ENCODE assay signal across 17 cellular contexts in genomic region chr11:40514124-40514523, GRCh38.
DNase-seq lines count a peak whose midpoint lies in the region; ATAC-seq, FAIRE-seq and TF ChIP-seq lines count a peak whose summit lies in the region.
"Had no signal": no experiment of that assay in that cellular context is flagged by ENCODE, and none has a peak within 500 bp of the region (broad histone marks: within the 10 kb centered on the region; RNA-seq: fewer than 3 reads in every experiment).

No MANE protein-coding gene starts in this region.

- H4K20me1 ChIP-seq in astrocyte (ENCODE audit: insufficient read depth, low read length) = no peaks in the 10 kb centered on the region

- CTCF ChIA-PET in A673 (lab: Charles Lee) = interaction anchor here (0.5 kb wide), 1 partner anchor 15 kb away, joined by 3 read pairs; no protein-coding TSS in a partner anchor

- no peaks in the 10 kb centered on the region for H3K36me3 Mint-ChIP-seq in astrocyte (ENCODE audit: low read depth, unreplicated experiment)
- H3K36me3 Mint-ChIP-seq: T-cell had no signal

- H3K4me1 Mint-ChIP-seq in astrocyte (ENCODE audit: low read depth, unreplicated experiment) = no peaks in the 10 kb centered on the region
- H3K4me1 Mint-ChIP-seq: T-cell had no signal

- H3K4me2 ChIP-seq in astrocyte (ENCODE audit: low read length) = no peak overlapping the region

- FAIRE-seq in astrocyte (lab: Jason Lieb, UNC) (no peak), kidney (lab: Jason Lieb, UNC) (no peak)

- H3K9me3 ChIP-seq in A673 (ENCODE audit: low read depth, low read length, poor library complexity, severe bottlenecking) (no peaks in the 10 kb centered on the region), astrocyte (ENCODE audit: insufficient read depth, low read depth, low read length) (no peaks in the 10 kb centered on the region), kidney (ENCODE audit: control insufficient read depth in 1 of 2, low read length in 2 of 2) (no peaks in the 10 kb centered on the region)
- H3K9me3 ChIP-seq: stomach had no signal

- no peak overlapping the region for H3K9ac ChIP-seq in astrocyte (ENCODE audit: low read length)
- H3K9ac ChIP-seq in kidney (ENCODE audit: low read length in 2 of 2) = no peak overlapping the region

- peak; percentile 33; the same call in 1 of the 2 replicates for TF ChIP-seq CTCF in A673 (conservative IDR thresholded peaks at IDR 0.05; ENCODE audit: low read depth, low read length)
- peak; percentile 31; the same call in 1 of the 2 replicates for TF ChIP-seq CTCF in LNCaP clone FGC (IDR thresholded peaks at IDR 0.05; ENCODE audit: control insufficient read depth, extremely low read depth, insufficient read depth)
- TF ChIP-seq CTCF in astrocyte (IDR thresholded peaks at IDR 0.05; ENCODE audit: insufficient read depth, low read depth, low read length) = no peak
- peak; percentile 11 for TF ChIP-seq CTCF in kidney (IDR thresholded peaks at IDR 0.05; ENCODE audit: borderline replicate concordance, extremely low read depth, insufficient read depth)

- peaks cover 4% of the 10 kb centered on the region for H3K9me3 Mint-ChIP-seq in astrocyte (ENCODE audit: unreplicated experiment)

- H3K4me1 ChIP-seq in A673 (ENCODE audit: insufficient read depth, low read length, poor library complexity, severe bottlenecking) (no peaks in the 10 kb centered on the region), astrocyte (ENCODE audit: insufficient read depth, low read length) (no peaks in the 10 kb centered on the region), kidney (ENCODE audit: control insufficient read depth in 1 of 2, insufficient read depth in 1 of 2, low read depth in 1 of 2, low read length in 2 of 2) (no peaks in the 10 kb centered on the region)
- H3K4me1 ChIP-seq: left ventricle myocardium inferior, stomach had no signal

- H3K27me3 Mint-ChIP-seq in astrocyte (ENCODE audit: low read depth, unreplicated experiment) = no peaks in the 10 kb centered on the region
- H3K27me3 Mint-ChIP-seq: T-cell had no signal

- POLR2A ChIA-PET in A673 (lab: Charles Lee; ENCODE audit: low non-redundant PET) = no interaction called here

- no peaks in the 10 kb centered on the region for H3K79me2 ChIP-seq in astrocyte (ENCODE audit: insufficient read depth, low read length)

- H3K4me3 Mint-ChIP-seq in astrocyte (ENCODE audit: unreplicated experiment) = no peak overlapping the region
- H3K4me3 Mint-ChIP-seq: T-cell had no signal

- H2AFZ ChIP-seq in astrocyte (ENCODE audit: low read depth, low read length) = no peak overlapping the region

- H3K27ac ChIP-seq in A673 (ENCODE audit: low read depth, low read length, poor library complexity, severe bottlenecking) (no peak overlapping the region), astrocyte (ENCODE audit: low read depth, low read length) (no peak overlapping the region), kidney (ENCODE audit: low read depth in 2 of 2, low read length in 2 of 2) (no peak overlapping the region)
- H3K27ac ChIP-seq: left ventricle myocardium inferior, stomach had no signal

- DNase-seq in A673 (ENCODE audit: low spot score) = peak; percentile 74
- DNase-seq in LNCaP clone FGC (ENCODE audit: low read depth) = peak; percentile 90
- peak; percentile 3 for DNase-seq in astrocyte (ENCODE audit: low read depth)
- DNase-seq in kidney = no peak
- no peak for DNase-seq in NCI-H82 (lab: John Stamatoyannopoulos, UW)
- DNase-seq in T-helper 9 cell = no peak
- no peak for DNase-seq in Right ventricle myocardium inferior (ENCODE audit: missing footprints)
- DNase-seq: activated CD4-positive, CD25-positive, alpha-beta regulatory T cell; activated gamma-delta T cell; aorta; cortex of kidney; erythroblast; left ventricle myocardium inferior; NCI-H526; stomach; T-cell had no signal

- H3K27ac Mint-ChIP-seq in astrocyte (ENCODE audit: unreplicated experiment) = no peak overlapping the region
- H3K27ac Mint-ChIP-seq: T-cell had no signal

- intact Hi-C loops in A673 (cut with micrococcal nuclease; ENCODE audit: unreplicated experiment) = no loop called here
- intact Hi-C loops in kidney (cut with DNase I) = no loop called here
- intact Hi-C loops in Right ventricle myocardium inferior (cut with DNase I) = no loop called here

- H3K36me3 ChIP-seq in A673 (ENCODE audit: insufficient read depth, low read length, poor library complexity, severe bottlenecking) (no peaks in the 10 kb centered on the region), astrocyte (ENCODE audit: insufficient read depth, low read length) (no peaks in the 10 kb centered on the region), kidney (ENCODE audit: control insufficient read depth in 1 of 2, insufficient read depth in 2 of 2, low read length in 2 of 2) (no peaks in the 10 kb centered on the region)
- H3K36me3 ChIP-seq: left ventricle myocardium inferior, stomach had no signal

- H3K27me3 ChIP-seq in A673 (replicated peaks; ENCODE audit: insufficient read depth, low read depth, low read length, poor library complexity) = no peaks in the 10 kb centered on the region
- H3K27me3 ChIP-seq in astrocyte (ENCODE audit: insufficient read depth, low read length) = no peaks in the 10 kb centered on the region
- H3K27me3 ChIP-seq: stomach had no signal

- BruUV-seq in A673 (replicated peaks; lab: Mats Ljungman, UMichigan) = no TSS peak

- H3K4me3 ChIP-seq in A673 (ENCODE audit: low read depth, low read length, poor library complexity, severe bottlenecking) (no peak overlapping the region), LNCaP clone FGC (ENCODE audit: low read depth, low read length) (no peak overlapping the region), astrocyte (ENCODE audit: insufficient read depth, low read depth, low read length) (no peak overlapping the region), kidney (ENCODE audit: low read length in 2 of 2) (no peak overlapping the region)
- H3K4me3 ChIP-seq: left ventricle myocardium inferior, stomach had no signal

- ATAC-seq in GM19023 (IDR thresholded peaks at IDR 0.05; ENCODE audit: unreplicated experiment) = no peak
- ATAC-seq in Right ventricle myocardium inferior = no peak
- ATAC-seq: T-cell had no signal

Comparison
In these comparisons a context has a peak if more than half of its experiments do, and no peak if none do; other contexts are left out.
1. DNase-seq: peak in A673 (single experiment), LNCaP clone FGC (single experiment) and astrocyte (single experiment); none in kidney (single experiment), NCI-H82 (single experiment), T-helper 9 cell (single experiment) and Right ventricle myocardium inferior (single experiment).